Comparison of ENCODE assay signal across 24 cellular contexts in genomic region chr4:7023486-7023885, GRCh38. TPM values are rescaled to one million over a fixed set of nuclear protein-coding genes. Genes with fewer than 3 reads are reported as not detected.
DNase-seq lines count a peak whose midpoint lies in the region; ATAC-seq, FAIRE-seq and TF ChIP-seq lines count a peak whose summit lies in the region.
"Had no signal": no experiment of that assay in that cellular context is flagged by ENCODE, and none has a peak within 500 bp of the region (broad histone marks: within the 10 kb centered on the region; RNA-seq: fewer than 3 reads in every experiment).

No MANE protein-coding gene starts in this region.

- DNase-seq in IMR-90 = no peak
- no peak for DNase-seq in K562 (ENCODE audit: extremely low read depth in 1 of 4, low spot score in 3 of 4)
- DNase-seq in osteoblast (ENCODE audit: insufficient read length, low spot score, missing footprints) = peak; percentile 5
- no peak for DNase-seq in T-helper 2 cell treated with Interferon-gamma antibody and Interleukin-4, amounts not matched to agents 5 μg/mL and 100 μg/mL, for 36 hours (ENCODE audit: low spot score)
- DNase-seq in midbrain (lab: John Stamatoyannopoulos, UW) = no peak
- no peak for DNase-seq in activated CD4-positive, alpha-beta T cell treated with anti-CD3 and anti-CD28 coated beads, Interleukin-2, amount 10 ng/mL, durations not matched to agents 24 days and 14 days
- DNase-seq: BE2C; CD4-positive, CD25-positive, alpha-beta regulatory T cell; COR-L47; DMS79; MV-4-11; NCI-H1105 treated with DMSO at 0.1 percent for 48 hours; NCI-H2081 treated with DMSO at 0.1 percent for 48 hours; NCI-H446; NCI-H526; SIG-M5; SK-N-SH had no signal

- H3K9me3 Mint-ChIP-seq in T-helper 2 cell treated with Interferon-gamma antibody and Interleukin-4, amounts not matched to agents 5 μg/mL and 100 μg/mL, for 36 hours = no peaks in the 10 kb centered on the region
- H3K9me3 Mint-ChIP-seq in activated CD4-positive, alpha-beta T cell treated with anti-CD3 and anti-CD28 coated beads, Interleukin-2, amount 10 ng/mL, durations not matched to agents 24 days and 14 days = no peaks in the 10 kb centered on the region
- H3K9me3 Mint-ChIP-seq: CD4-positive, CD25-positive, alpha-beta regulatory T cell had no signal

- peaks cover 4% of the 10 kb centered on the region for H3K79me2 ChIP-seq in ACC112 (ENCODE audit: control insufficient read depth, insufficient read depth, low read length, unreplicated experiment)
- H3K79me2 ChIP-seq in K562 (ENCODE audit: control insufficient read depth, insufficient read depth, low read length) = 0 out of 3 replicates have a peak, but pooled peaks cover 3% of the 10 kb centered on the region
- H3K79me2 ChIP-seq in osteoblast (ENCODE audit: insufficient read depth, low read length) = no peaks in the 10 kb centered on the region

- BruUV-seq in IMR-90 (replicated peaks; lab: Mats Ljungman, UMichigan) (no TSS peak), K562 (replicated peaks; lab: Mats Ljungman, UMichigan) (no TSS peak)

- H4K91ac ChIP-seq in IMR-90 (ENCODE audit: insufficient read depth, low read depth, low read length) = peak overlapping the region; percentile 57

- H3K23ac ChIP-seq in IMR-90 (ENCODE audit: low read depth, low read length) = peak overlapping the region; percentile 87

- intact Hi-C loops in IMR-90 (cut with micrococcal nuclease) (no loop called here), K562 (cut with micrococcal nuclease) (no loop called here)
- intact Hi-C loops in activated CD4-positive, alpha-beta T cell treated with anti-CD3 and anti-CD28 coated beads, Interleukin-2, amount 10 ng/mL, durations not matched to agents 24 days and 14 days (cut with micrococcal nuclease) = no loop called here

- no peak for TF ChIP-seq EP300 in K562 (IDR thresholded peaks at IDR 0.05; ENCODE audit: low read length)

- H4K8ac ChIP-seq in IMR-90 (ENCODE audit: low read depth in 2 of 2, low read length in 2 of 2) = peak overlapping the region; percentile 5 to 51; a peak in 2 of 4 replicates

- peak overlapping the region; percentile 58 for H3K14ac ChIP-seq in IMR-90 (replicated peaks; ENCODE audit: low read depth, low read length)

- WGBS in IMR-90 (ENCODE audit: extremely low coverage in 2 of 2, insufficient read length in 1 of 2), 2 experiments = 97% methylated on average over 6 of the region's 16 CpGs; no CpG with 5 or more reads in 1 of the 2 experiments
- 92% methylated on average over 15 of the region's 16 CpGs for WGBS in K562 (ENCODE audit: insufficient coverage, low coverage, missing lambda C conversion rate)

- no peak for TF ChIP-seq RAD21 in IMR-90 (IDR thresholded peaks at IDR 0.05; ENCODE audit: low read length)
- no peak for TF ChIP-seq RAD21 in K562 (CRISPR knock-in tag; conservative IDR thresholded peaks at IDR 0.05 in 1 of 2, IDR thresholded peaks at IDR 0.05 in 1 of 2)

- CTCF ChIA-PET in IMR-90 (lab: Yijun Ruan, JAX) (no interaction called here), K562 (lab: Yijun Ruan, JAX; ENCODE audit: low intra/inter-chr PET ratio) (no interaction called here)

- H2AK9ac ChIP-seq in IMR-90 (replicated peaks; ENCODE audit: low read depth, low read length, poor library complexity) = peak overlapping the region; percentile 67

- H2BK20ac ChIP-seq in IMR-90 (ENCODE audit: low read depth, low read length) = peak overlapping the region; percentile 77

- H3K27ac ChIP-seq in ACC112 (ENCODE audit: low read depth, low read length) (peak overlapping the region; percentile 81; the same call in 1 of the 2 replicates), IMR-90 (ENCODE audit: insufficient read depth, low read length) (no peak overlapping the region), K562 (ENCODE audit: extremely low read depth, low read depth, low read length) (no peak overlapping the region), osteoblast (ENCODE audit: low read depth, low read length) (peak overlapping the region; percentile 45)
- H3K27ac ChIP-seq: HL-60, KMS-11 had no signal

- H3K4me1 ChIP-seq in ACC112 (ENCODE audit: control insufficient read depth, insufficient read depth, low read length, unreplicated experiment) (peaks cover 18% of the 10 kb centered on the region), IMR-90 (ENCODE audit: control insufficient read depth, insufficient read depth, low read length) (peaks cover 8% of the 10 kb centered on the region), K562 (replicated peaks in 1 of 2; ENCODE audit: control insufficient read depth in 2 of 2, insufficient read depth in 2 of 2, low read length in 2 of 2) (peaks cover 4 to 12% of the 10 kb centered on the region in 2 experiments; a peak in 3 of 5 replicates), osteoblast (ENCODE audit: insufficient read depth, low read length) (peaks cover 11% of the 10 kb centered on the region)
- H3K4me1 ChIP-seq: BE2C had no signal

- peak overlapping the region; percentile 33; the same call in 1 of the 3 replicates for H2BK15ac ChIP-seq in IMR-90 (ENCODE audit: low read depth, low read length)

- TF ChIP-seq CTCF in IMR-90 (conservative IDR thresholded peaks at IDR 0.05; ENCODE audit: low read depth, low read length) = no peak
- no peak for TF ChIP-seq CTCF in K562 (IDR thresholded peaks at IDR 0.05 in 2 of 3, conservative IDR thresholded peaks at IDR 0.05 in 1 of 3; ENCODE audit: insufficient read depth in 2 of 3, low read depth in 1 of 3, low read length in 3 of 3)
- no peak for TF ChIP-seq CTCF in osteoblast (IDR thresholded peaks at IDR 0.05; ENCODE audit: extremely low read depth, low read depth, low read length)

- H3K4me1 Mint-ChIP-seq in T-helper 2 cell treated with Interferon-gamma antibody and Interleukin-4, amounts not matched to agents 5 μg/mL and 100 μg/mL, for 36 hours (ENCODE audit: low read depth) = no peaks in the 10 kb centered on the region
- H3K4me1 Mint-ChIP-seq in activated CD4-positive, alpha-beta T cell treated with anti-CD3 and anti-CD28 coated beads, Interleukin-2, amount 10 ng/mL, durations not matched to agents 24 days and 14 days = peaks cover 7% of the 10 kb centered on the region

- H3K4me2 ChIP-seq in IMR-90 (ENCODE audit: low read depth, low read length) (no peak overlapping the region), K562 (ENCODE audit: insufficient read depth, low read length) (no peak overlapping the region), osteoblast (ENCODE audit: insufficient read depth, low read length) (no peak overlapping the region)
- H3K4me2 ChIP-seq: KMS-11, SK-N-SH had no signal

- peak overlapping the region; percentile 71 for H2AK5ac ChIP-seq in IMR-90 (ENCODE audit: low read depth, low read length)

- H3K36me3 ChIP-seq in ACC112 (ENCODE audit: insufficient read depth, low read length) = 0 out of 2 replicates have a peak, but pooled peaks cover 2% of the 10 kb centered on the region
- H3K36me3 ChIP-seq in IMR-90 (ENCODE audit: control insufficient read depth, insufficient read depth, low read length) = peaks cover 35% of the 10 kb centered on the region
- peaks cover 93% of the 10 kb centered on the region for H3K36me3 ChIP-seq in K562 (ENCODE audit: control insufficient read depth, insufficient read depth, low read length)
- H3K36me3 ChIP-seq in osteoblast (ENCODE audit: insufficient read depth, low read length) = peaks cover 7% of the 10 kb centered on the region

- peaks cover 23 to 54% of the 10 kb centered on the region in 2 experiments; a peak in 3 of 4 replicates for H3K79me1 ChIP-seq in IMR-90 (ENCODE audit: low read depth in 1 of 2, low read length in 2 of 2)

- no peak overlapping the region for H3K4me3 Mint-ChIP-seq in T-helper 2 cell treated with Interferon-gamma antibody and Interleukin-4, amounts not matched to agents 5 μg/mL and 100 μg/mL, for 36 hours
- H3K4me3 Mint-ChIP-seq in activated CD4-positive, alpha-beta T cell treated with anti-CD3 and anti-CD28 coated beads, Interleukin-2, amount 10 ng/mL, durations not matched to agents 24 days and 14 days = no peak overlapping the region
- H3K4me3 Mint-ChIP-seq: CD4-positive, CD25-positive, alpha-beta regulatory T cell had no signal

- in situ Hi-C loops in IMR-90 (cut with MboI; ENCODE audit: low sequenced_read_pairs) = no loop called here
- in situ Hi-C loops in K562 (cut with MboI) = no loop called here

- no peak overlapping the region; the same call in 1 of the 2 replicates for H3K18ac ChIP-seq in IMR-90 (ENCODE audit: low read depth, low read length)

- H4K20me1 ChIP-seq in IMR-90 (ENCODE audit: insufficient read depth, low read length) (no peaks in the 10 kb centered on the region), K562 (replicated peaks; ENCODE audit: control insufficient read depth, insufficient read depth, low read length) (peaks cover 3% of the 10 kb centered on the region; the same call in 1 of the 2 replicates), osteoblast (ENCODE audit: insufficient read depth, low read length) (no peaks in the 10 kb centered on the region)

- H3K9me3 ChIP-seq in IMR-90 (ENCODE audit: control insufficient read depth, insufficient read depth, low read length) = no peaks in the 10 kb centered on the region
- H3K9me3 ChIP-seq in K562 (replicated peaks; ENCODE audit: control insufficient read depth, insufficient read depth, low read depth, low read length) = no peaks in the 10 kb centered on the region
- no peaks in the 10 kb centered on the region for H3K9me3 ChIP-seq in osteoblast (ENCODE audit: low read depth, low read length)
- H3K9me3 ChIP-seq: BE2C, SK-N-SH had no signal

- ATAC-seq in IMR-90 (ENCODE audit: low read depth) (no peak), K562 (no peak), HG03565 (IDR thresholded peaks at IDR 0.05; ENCODE audit: unreplicated experiment) (no peak)
- ATAC-seq: GM12878 had no signal

- no peaks in the 10 kb centered on the region for H3K27me3 Mint-ChIP-seq in T-helper 2 cell treated with Interferon-gamma antibody and Interleukin-4, amounts not matched to agents 5 μg/mL and 100 μg/mL, for 36 hours (ENCODE audit: low read depth)
- H3K27me3 Mint-ChIP-seq in activated CD4-positive, alpha-beta T cell treated with anti-CD3 and anti-CD28 coated beads, Interleukin-2, amount 10 ng/mL, durations not matched to agents 24 days and 14 days = no peaks in the 10 kb centered on the region
- H3K27me3 Mint-ChIP-seq: CD4-positive, CD25-positive, alpha-beta regulatory T cell had no signal

- H3K9ac ChIP-seq in IMR-90 (ENCODE audit: low read depth, low read length) (no peak overlapping the region), K562 (ENCODE audit: insufficient read depth in 1 of 2, low read depth in 2 of 2, low read length in 2 of 2) (no peak overlapping the region)
- H3K9ac ChIP-seq: KMS-11, SK-N-SH had no signal

- peaks cover 20% of the 10 kb centered on the region for H3K9me1 ChIP-seq in IMR-90 (ENCODE audit: insufficient read depth, low read length)
- peaks cover 2% of the 10 kb centered on the region for H3K9me1 ChIP-seq in K562 (ENCODE audit: control insufficient read depth, insufficient read depth, low read length)

- no peak for FAIRE-seq in K562 (lab: Jason Lieb, UNC)
- FAIRE-seq: A204.1, GM12878, H54 had no signal

- H4K5ac ChIP-seq in IMR-90 (ENCODE audit: low read depth, low read length) = peak overlapping the region; percentile 49; the same call in 1 of the 2 replicates

- H3K36me3 Mint-ChIP-seq in T-helper 2 cell treated with Interferon-gamma antibody and Interleukin-4, amounts not matched to agents 5 μg/mL and 100 μg/mL, for 36 hours (ENCODE audit: low read depth) = peaks cover 25% of the 10 kb centered on the region
- H3K36me3 Mint-ChIP-seq in activated CD4-positive, alpha-beta T cell treated with anti-CD3 and anti-CD28 coated beads, Interleukin-2, amount 10 ng/mL, durations not matched to agents 24 days and 14 days (ENCODE audit: low read depth) = peaks cover 40% of the 10 kb centered on the region

- no peak overlapping the region for H3K56ac ChIP-seq in IMR-90 (ENCODE audit: extremely low read depth, insufficient read depth, low read length)

- peak overlapping the region; percentile 92 for H3K4ac ChIP-seq in IMR-90 (ENCODE audit: low read depth, low read length)

- peak overlapping the region; percentile 87 for H2BK120ac ChIP-seq in IMR-90 (ENCODE audit: low read depth, low read length)

- POLR2A ChIA-PET in IMR-90 (lab: Charles Lee; ENCODE audit: unreplicated experiment) = no interaction called here
- POLR2A ChIA-PET in K562 (lab: Yijun Ruan, JAX) = no interaction called here

- H3K27me3 ChIP-seq in ACC112 (ENCODE audit: insufficient read depth, low read length) (no peaks in the 10 kb centered on the region), IMR-90 (ENCODE audit: control insufficient read depth, insufficient read depth, low read length) (no peaks in the 10 kb centered on the region), K562 (ENCODE audit: control insufficient read depth in 2 of 2, insufficient read depth in 2 of 2, low read length in 2 of 2) (no peaks in the 10 kb centered on the region), osteoblast (ENCODE audit: insufficient read depth, low read length) (no peaks in the 10 kb centered on the region)
- H3K27me3 ChIP-seq: BE2C had no signal

- H2AFZ ChIP-seq in ACC112 (ENCODE audit: low read length, unreplicated experiment) (no peak overlapping the region), IMR-90 (replicated peaks; ENCODE audit: low read length, poor library complexity) (no peak overlapping the region), K562 (ENCODE audit: low read depth, low read length) (no peak overlapping the region), osteoblast (ENCODE audit: low read length) (no peak overlapping the region)

- no peak overlapping the region for H3K27ac Mint-ChIP-seq in T-helper 2 cell treated with Interferon-gamma antibody and Interleukin-4, amounts not matched to agents 5 μg/mL and 100 μg/mL, for 36 hours
- no peak overlapping the region for H3K27ac Mint-ChIP-seq in activated CD4-positive, alpha-beta T cell treated with anti-CD3 and anti-CD28 coated beads, Interleukin-2, amount 10 ng/mL, durations not matched to agents 24 days and 14 days
- H3K27ac Mint-ChIP-seq: CD4-positive, CD25-positive, alpha-beta regulatory T cell had no signal

- H2BK5ac ChIP-seq in IMR-90 (ENCODE audit: low read depth, low read length, poor library complexity, severe bottlenecking) = peak overlapping the region; percentile 86

- no peak overlapping the region for H3K4me3 ChIP-seq in ACC112 (ENCODE audit: low read depth, low read length)
- H3K4me3 ChIP-seq in IMR-90 (ENCODE audit: insufficient read depth, low read depth, low read length) = no peak overlapping the region
- H3K4me3 ChIP-seq in K562 = no peak overlapping the region
- no peak overlapping the region for H3K4me3 ChIP-seq in osteoblast (ENCODE audit: insufficient read depth, low read length)
- H3K4me3 ChIP-seq: GM12878 had no signal

- TF ChIP-seq POLR2A in IMR-90 (IDR thresholded peaks at IDR 0.05; ENCODE audit: low read depth, low read length) (no peak), K562 (conservative IDR thresholded peaks at IDR 0.05) (no peak)

- dilution Hi-C loops in IMR-90 (cut with HindIII; ENCODE audit: low sequenced_read_pairs, unreplicated experiment) = no loop called here

RNA-seq across cellular contexts. Expression of gene TADA2B, which starts 19.7 kb away (rescaled TPM):
- 6.1 and 8.1 TPM in 2 replicates for total RNA-seq in IMR-90 (2012; rRNA removed)
- polyA plus RNA-seq in IMR-90 (2012; rRNA removed) = 8.1 and 8.6 TPM in 2 replicates
- polyA plus RNA-seq in IMR-90 (2012; cell fraction: cytosol; rRNA removed) = 5.2 and 6.9 TPM in 2 replicates
- 5.7 and 6.6 TPM in 2 replicates for polyA plus RNA-seq in IMR-90 (2012; cell fraction: nucleus; rRNA removed; ENCODE audit: low replicate concordance)
- 12.9 and 18.0 TPM in 2 replicates for total RNA-seq in K562 (2011; cell fraction: chromatin; rRNA removed; ENCODE audit: low replicate concordance)
- 10.0 and 11.0 TPM in 2 replicates for total RNA-seq in K562 (2011; cell fraction: nucleolus; rRNA removed)
- 11.2 and 11.5 TPM in 2 replicates for total RNA-seq in K562 (2011; cell fraction: nucleoplasm; rRNA removed)
- 8.6 and 11.5 TPM in 2 replicates for total RNA-seq in K562 (2014; rRNA removed)
- 6.3 and 7.5 TPM in 2 replicates for total RNA-seq in K562 (2014; rRNA removed; fragmentation: Illumina TruSeq; extraction: Trizol)
- 10.4 and 10.9 TPM in 2 replicates for total RNA-seq in K562 (2015; rRNA removed; fragmentation: Illumina TruSeq; extraction: Trizol)
- 11.9 and 12.2 TPM in 2 replicates for total RNA-seq in K562 (2021)
- polyA plus RNA-seq in K562 (2011; rRNA removed) = 3.8 and 4.2 TPM in 2 replicates
- polyA plus RNA-seq in K562 (2011; cell fraction: cytosol; rRNA removed) = 4.6 and 5.4 TPM in 2 replicates
- polyA plus RNA-seq in K562 (2011; cell fraction: nucleus; rRNA removed) = 4.7 and 8.2 TPM in 2 replicates
- polyA plus RNA-seq in K562 (2012) = 10.8 and 12.4 TPM in 2 replicates
- 9.2 and 11.8 TPM in 2 replicates for polyA plus RNA-seq in K562 (2014; fragmentation: Illumina TruSeq; extraction: Trizol)
- polyA plus RNA-seq in K562 (2014; fragmentation: Nextera tagmentation; extraction: Ambion mirVana) = under 1 TPM; 0.55 to 0.81 TPM
- 7.4 and 7.7 TPM in 2 replicates for polyA plus RNA-seq in K562 (2014; rRNA removed)
- 4.9 and 5.9 TPM in 2 replicates for polyA minus RNA-seq in K562 (2011; rRNA and poly(A)+ RNA removed)
- 5.5 and 5.6 TPM in 2 replicates for polyA minus RNA-seq in K562 (2011; cell fraction: cytosol; rRNA and poly(A)+ RNA removed)
- 3.8 and 6.1 TPM in 2 replicates for polyA minus RNA-seq in K562 (2011; cell fraction: nucleus; rRNA and poly(A)+ RNA removed)
- 12.7 and 13.0 TPM in 2 replicates for total RNA-seq in osteoblast
- 12.9 and 13.3 TPM in 2 replicates for total RNA-seq in activated CD4-positive, alpha-beta T cell treated with anti-CD3 and anti-CD28 coated beads, Interleukin-2, amount 10 ng/mL, durations not matched to agents 24 days and 14 days

RNA-seq across cellular contexts. Expression of gene GRPEL1, which starts 44.4 kb away (rescaled TPM):
- total RNA-seq in IMR-90 (2012; rRNA removed) (33.0 and 48.6 TPM in 2 replicates), K562 (2014; rRNA removed) (72.5 and 99.5 TPM in 2 replicates), K562 (2014; rRNA removed; fragmentation: Illumina TruSeq; extraction: Trizol) (86.6 and 90.2 TPM in 2 replicates), K562 (2015; rRNA removed; fragmentation: Illumina TruSeq; extraction: Trizol) (77.4 and 84.4 TPM in 2 replicates), K562 (2021) (59.7 and 63.7 TPM in 2 replicates), osteoblast (10.3 and 21.0 TPM in 2 replicates)
- polyA plus RNA-seq in IMR-90 (2012; rRNA removed) (32.0 and 33.9 TPM in 2 replicates), K562 (2011; rRNA removed) (34.9 and 43.4 TPM in 2 replicates), K562 (2014; fragmentation: Illumina TruSeq; extraction: Trizol) (87.3 and 88.7 TPM in 2 replicates), K562 (2014; fragmentation: Nextera tagmentation; extraction: Ambion mirVana) (100 to 1,000 TPM; 125 to 192 TPM), K562 (2014; rRNA removed) (64.3 and 65.9 TPM in 2 replicates)
- polyA plus RNA-seq in IMR-90 (2012; cell fraction: cytosol; rRNA removed) = 9.0 and 14.6 TPM in 2 replicates
- 5.0 and 19.1 TPM in 2 replicates for polyA plus RNA-seq in IMR-90 (2012; cell fraction: nucleus; rRNA removed; ENCODE audit: low replicate concordance)
- 36.2 and 43.9 TPM in 2 replicates for total RNA-seq in K562 (2011; cell fraction: chromatin; rRNA removed; ENCODE audit: low replicate concordance)
- 32.4 and 37.0 TPM in 2 replicates for total RNA-seq in K562 (2011; cell fraction: nucleolus; rRNA removed)
- total RNA-seq in K562 (2011; cell fraction: nucleoplasm; rRNA removed) = 41.4 and 49.8 TPM in 2 replicates
- 16.6 and 26.2 TPM in 2 replicates for polyA plus RNA-seq in K562 (2011; cell fraction: cytosol; rRNA removed)
- 16.0 and 19.8 TPM in 2 replicates for polyA plus RNA-seq in K562 (2011; cell fraction: nucleus; rRNA removed)
- 23.4 and 48.5 TPM in 2 replicates for polyA plus RNA-seq in K562 (2012)
- 59.1 and 61.5 TPM in 2 replicates for polyA minus RNA-seq in K562 (2011; rRNA and poly(A)+ RNA removed)
- polyA minus RNA-seq in K562 (2011; cell fraction: cytosol; rRNA and poly(A)+ RNA removed) = 21.3 and 24.2 TPM in 2 replicates
- polyA minus RNA-seq in K562 (2011; cell fraction: nucleus; rRNA and poly(A)+ RNA removed) = 18.3 and 25.0 TPM in 2 replicates
- total RNA-seq in activated CD4-positive, alpha-beta T cell treated with anti-CD3 and anti-CD28 coated beads, Interleukin-2, amount 10 ng/mL, durations not matched to agents 24 days and 14 days = 100 and 106 TPM in 2 replicates

Comparison
In these comparisons a context has a peak if more than half of its experiments do, and no peak if none do; other contexts are left out.
1. H3K27ac ChIP-seq: peak in ACC112 (single experiment) and osteoblast (single experiment); none in IMR-90 (single experiment) and K562 (single experiment).